In the genomic region with DNA sequence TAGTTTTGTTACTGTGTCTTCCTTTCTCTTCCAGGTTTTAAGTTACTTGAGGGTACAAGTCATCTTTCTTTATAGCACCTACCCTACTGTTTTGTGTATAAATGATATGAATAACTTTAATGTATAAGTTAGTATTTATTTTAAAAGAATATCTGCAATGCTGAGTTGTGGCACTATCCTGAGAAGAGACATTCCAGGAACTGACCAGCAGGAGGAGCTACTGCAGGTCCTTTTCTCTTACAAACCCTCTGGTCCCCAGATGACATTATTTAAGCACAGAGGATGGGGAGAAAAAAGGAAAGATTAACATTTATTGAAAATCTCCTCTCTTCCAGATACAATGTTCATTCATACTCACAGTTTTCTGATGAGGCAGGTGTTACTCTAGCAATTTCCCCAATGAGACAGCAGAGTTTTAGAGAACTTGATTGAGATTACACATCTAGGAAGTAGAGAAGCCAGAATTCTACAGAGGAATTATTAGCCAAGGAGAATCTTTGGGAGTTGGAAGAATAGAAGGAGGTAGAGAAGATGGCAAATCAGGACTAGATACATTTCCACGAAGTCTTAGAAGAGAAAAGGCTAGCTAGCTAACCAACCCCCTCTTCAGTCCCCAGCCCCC, we compare ENCODE assay signal across 8 cellular contexts.
DNase-seq lines count a peak whose midpoint lies in the region; ATAC-seq and TF ChIP-seq lines count a peak whose summit lies in the region.

No MANE protein-coding gene starts in this region.

- H3K9me3 ChIP-seq in left lung (no peaks in the 10 kb centered on the region), sigmoid colon (no peaks in the 10 kb centered on the region)

- in situ Hi-C loops in ACHN (cut with HindIII; ENCODE audit: low pct_ligation_motif_present, low pct_unique_long_range_greater_than_20kb, low sequenced_read_pairs) = no loop called here

- ATAC-seq in HG03439 (IDR thresholded peaks at IDR 0.05; ENCODE audit: unreplicated experiment) (peak; percentile 70), left lung (peak; percentile 30), GM21825 (IDR thresholded peaks at IDR 0.05; ENCODE audit: unreplicated experiment) (no peak)

- TF ChIP-seq EP300 in sigmoid colon (IDR thresholded peaks at IDR 0.05) = no peak

- intact Hi-C loops in left lung (cut with DNase I) = no loop called here
- intact Hi-C loops in sigmoid colon (cut with DNase I) = no loop called here

- no peak for TF ChIP-seq POLR2A in sigmoid colon (IDR thresholded peaks at IDR 0.05)

- no peak overlapping the region for H3K27ac ChIP-seq in left lung
- H3K27ac ChIP-seq in sigmoid colon = no peak overlapping the region

- DNase-seq in ACHN (peak; percentile 29), UCSD-AML1 (lab: John Stamatoyannopoulos, UW; ENCODE audit: unreplicated experiment) (peak; percentile 4), left lung (no peak), sigmoid colon (no peak)
- no peak for DNase-seq in activated effector memory CD4-positive, alpha-beta T cell treated with anti-CD3 and anti-CD28 coated beads, Interleukin-2, amount 50 U/mL, for 16 hours

- H3K36me3 ChIP-seq in left lung (no peaks in the 10 kb centered on the region), sigmoid colon (no peaks in the 10 kb centered on the region)

- H3K4me3 ChIP-seq in GM12875 (ENCODE audit: low read depth, low read length) (no peak overlapping the region), left lung (no peak overlapping the region), sigmoid colon (no peak overlapping the region)

- H3K27me3 ChIP-seq in left lung (no peaks in the 10 kb centered on the region), sigmoid colon (no peaks in the 10 kb centered on the region)

- H3K4me1 ChIP-seq in left lung (no peaks in the 10 kb centered on the region), sigmoid colon (no peaks in the 10 kb centered on the region)

- WGBS in sigmoid colon, 2 donors = 24% methylated on average over 1 of the region's 1 CpG

- TF ChIP-seq CTCF in GM12875 (IDR thresholded peaks at IDR 0.05; ENCODE audit: borderline replicate concordance, insufficient read depth, low read depth, low read length) (peak; percentile 51), left lung (IDR thresholded peaks at IDR 0.05) (peak; percentile 47 to 61), sigmoid colon (IDR thresholded peaks at IDR 0.05) (peak in 2 of 4 experiments; percentile 24 to 28)

Comparison
In these comparisons a context has a peak if more than half of its experiments do, and no peak if none do; other contexts are left out.
1. DNase-seq: peak in ACHN (single experiment) and UCSD-AML1 (single experiment); none in left lung (0 of 2), sigmoid colon (single experiment) and activated effector memory CD4-positive, alpha-beta T cell treated with anti-CD3 and anti-CD28 coated beads, Interleukin-2, amount 50 U/mL, for 16 hours (single experiment).